ENCODE assay signal across 1 cellular context in genomic region chr10:120646738-120647427, GRCh38.
TF ChIP-seq lines count a peak whose summit lies in the region.

No MANE protein-coding gene starts in this region.

TF ChIP-seq in HCT116, 20 proteins besides CTCF, POLR2A, EP300 and RAD21 (continued from another document):
- TF ChIP-seq ZBTB33 (IDR thresholded peaks at IDR 0.05; ENCODE audit: extremely low read depth, insufficient replicate concordance, low read length) (no peak), CBX3 (IDR thresholded peaks at IDR 0.05; ENCODE audit: low read depth) (no peak), SIN3A (IDR thresholded peaks at IDR 0.05; ENCODE audit: low read depth) (no peak)
